In genomic region chr21:21163904-21164303, GRCh38 we compare ENCODE assay signal across 8 cellular contexts.
A peak's percentile ranks its signal among the peaks of the same experiment; 100 is the strongest.
DNase-seq lines count a peak whose midpoint lies in the region; ATAC-seq and TF ChIP-seq lines count a peak whose summit lies in the region.
"Had no signal": no experiment of that assay in that cellular context is flagged by ENCODE, and none has a peak within 500 bp of the region (broad histone marks: within the 10 kb centered on the region; RNA-seq: fewer than 3 reads in every experiment).

No MANE protein-coding gene starts in this region.

- H3K9me3 ChIP-seq in esophagus squamous epithelium = no peaks in the 10 kb centered on the region

- no peak overlapping the region for H3K27ac ChIP-seq in esophagus squamous epithelium

- ATAC-seq in HG03159 (IDR thresholded peaks at IDR 0.05; ENCODE audit: unreplicated experiment) (peak; percentile 81), GM21360 (IDR thresholded peaks at IDR 0.05; ENCODE audit: unreplicated experiment) (no peak)
- ATAC-seq in activated CD4-positive, alpha-beta T cell treated with anti-CD3 and anti-CD28 coated beads for 36 hours = no peak
- peak in 1 of 2 donors; percentile 30 for ATAC-seq in naive thymus-derived CD8-positive, alpha-beta T cell

- intact Hi-C loops in activated CD4-positive, alpha-beta T cell treated with anti-CD3 and anti-CD28 coated beads for 36 hours (cut with DNase I, micrococcal nuclease) = loop anchor here (1.0 to 10.0 kb wide), 5 partner anchors 162 to 1628 kb away; no protein-coding TSS in a partner anchor
- intact Hi-C loops in esophagus squamous epithelium (cut with DNase I) = no loop called here

- no peaks in the 10 kb centered on the region for H3K4me1 ChIP-seq in esophagus squamous epithelium

- H3K27ac Mint-ChIP-seq in activated CD4-positive, alpha-beta T cell treated with anti-CD3 and anti-CD28 coated beads for 36 hours = no peak overlapping the region
- no peak overlapping the region for H3K27ac Mint-ChIP-seq in naive thymus-derived CD8-positive, alpha-beta T cell
- H3K27ac Mint-ChIP-seq: stimulated activated naive CD8-positive, alpha-beta T cell treated with anti-CD3 and anti-CD28 coated beads, Interleukin-15, Interleukin-2, amounts not matched to agents 100 ng/mL and 50 ng/mL, for 24 hours had no signal

- POLR2A ChIA-PET in activated CD4-positive, alpha-beta T cell treated with anti-CD3 and anti-CD28 coated beads for 36 hours (lab: Charles Lee) = no interaction called here
- POLR2A ChIA-PET in naive thymus-derived CD8-positive, alpha-beta T cell (lab: Charles Lee) = no interaction called here

- 5 to 11% methylated on average over 1 of the region's 1 CpG for WGBS in esophagus squamous epithelium, 2 donors

- H3K27me3 ChIP-seq in esophagus squamous epithelium = no peaks in the 10 kb centered on the region

- peak; percentile 36 for TF ChIP-seq CTCF in GM12864 (IDR thresholded peaks at IDR 0.05; ENCODE audit: low read depth, low read length, missing control alignments)
- peak in 5 of 6 experiments; percentile 20 to 54 (median 48) for TF ChIP-seq CTCF in esophagus squamous epithelium (IDR thresholded peaks at IDR 0.05)

- no peaks in the 10 kb centered on the region for H3K36me3 ChIP-seq in esophagus squamous epithelium

- no peaks in the 10 kb centered on the region for H3K36me3 Mint-ChIP-seq in activated CD4-positive, alpha-beta T cell treated with anti-CD3 and anti-CD28 coated beads for 36 hours (ENCODE audit: low read depth)
- H3K36me3 Mint-ChIP-seq in naive thymus-derived CD8-positive, alpha-beta T cell = no peaks in the 10 kb centered on the region

- no peak overlapping the region for H3K4me3 Mint-ChIP-seq in activated CD4-positive, alpha-beta T cell treated with anti-CD3 and anti-CD28 coated beads for 36 hours
- H3K4me3 Mint-ChIP-seq in naive thymus-derived CD8-positive, alpha-beta T cell = no peak overlapping the region
- H3K4me3 Mint-ChIP-seq: stimulated activated naive CD8-positive, alpha-beta T cell treated with anti-CD3 and anti-CD28 coated beads, Interleukin-15, Interleukin-2, amounts not matched to agents 100 ng/mL and 50 ng/mL, for 24 hours had no signal

- no peak for TF ChIP-seq POLR2A in esophagus squamous epithelium (IDR thresholded peaks at IDR 0.05)

- no peaks in the 10 kb centered on the region for H3K9me3 Mint-ChIP-seq in activated CD4-positive, alpha-beta T cell treated with anti-CD3 and anti-CD28 coated beads for 36 hours (ENCODE audit: low read depth)
- H3K9me3 Mint-ChIP-seq in naive thymus-derived CD8-positive, alpha-beta T cell = no peaks in the 10 kb centered on the region
- H3K9me3 Mint-ChIP-seq: stimulated activated naive CD8-positive, alpha-beta T cell treated with anti-CD3 and anti-CD28 coated beads, Interleukin-15, Interleukin-2, amounts not matched to agents 100 ng/mL and 50 ng/mL, for 24 hours had no signal

- no peak overlapping the region for H3K4me3 ChIP-seq in GM12864 (ENCODE audit: low read depth, low read length)
- H3K4me3 ChIP-seq in esophagus squamous epithelium = no peak overlapping the region

- no peaks in the 10 kb centered on the region for H3K4me1 Mint-ChIP-seq in activated CD4-positive, alpha-beta T cell treated with anti-CD3 and anti-CD28 coated beads for 36 hours
- peaks cover 0 to 2% (median 0%) of the 10 kb centered on the region in 4 donors for H3K4me1 Mint-ChIP-seq in naive thymus-derived CD8-positive, alpha-beta T cell

- DNase-seq in GM12864 (ENCODE audit: low read depth) = no peak
- peak; percentile 86 for DNase-seq in NCI-H446 treated with DMSO at 0.1 percent for 48 hours (lab: John Stamatoyannopoulos, UW)
- peak; percentile 58 for DNase-seq in activated CD4-positive, alpha-beta T cell treated with anti-CD3 and anti-CD28 coated beads for 36 hours
- DNase-seq in esophagus squamous epithelium (lab: John Stamatoyannopoulos, UW) = no peak
- peak; percentile 1 to 64 (median 28) for DNase-seq in naive thymus-derived CD8-positive, alpha-beta T cell

- CTCF ChIA-PET in activated CD4-positive, alpha-beta T cell treated with anti-CD3 and anti-CD28 coated beads for 36 hours (lab: Charles Lee) = interaction anchor here (0.6 to 1.1 kb wide), 2 partner anchors 149 to 1630 kb away, joined by 3 read pairs; no protein-coding TSS in a partner anchor

- no peaks in the 10 kb centered on the region for H3K27me3 Mint-ChIP-seq in activated CD4-positive, alpha-beta T cell treated with anti-CD3 and anti-CD28 coated beads for 36 hours
- peaks cover 0 to 4% (median 0%) of the 10 kb centered on the region in 5 donors for H3K27me3 Mint-ChIP-seq in naive thymus-derived CD8-positive, alpha-beta T cell
- H3K27me3 Mint-ChIP-seq: stimulated activated naive CD8-positive, alpha-beta T cell treated with anti-CD3 and anti-CD28 coated beads, Interleukin-15, Interleukin-2, amounts not matched to agents 100 ng/mL and 50 ng/mL, for 24 hours had no signal

Comparison
In these comparisons a context has a peak if more than half of its experiments do, and no peak if none do; other contexts are left out.
1. DNase-seq: peak in NCI-H446 treated with DMSO at 0.1 percent for 48 hours (single experiment), activated CD4-positive, alpha-beta T cell treated with anti-CD3 and anti-CD28 coated beads for 36 hours (single experiment) and naive thymus-derived CD8-positive, alpha-beta T cell (10 of 10); none in GM12864 (single experiment) and esophagus squamous epithelium (single experiment).